9 cellular contexts compared by ENCODE assay signal in genomic region chr10:20508921-20509320, GRCh38.
"Had no signal": no experiment of that assay in that cellular context is flagged by ENCODE, and none has a peak within 500 bp of the region (broad histone marks: within the 10 kb centered on the region; RNA-seq: fewer than 3 reads in every experiment).

No MANE protein-coding gene starts in this region.

- DNase-seq: GM23248, GOT3, H7, HFFc6, KBM-7 had no signal

- H3K9me3 ChIP-seq: HAP-1 had no signal

- ATAC-seq: HCT116, HepG2 had no signal

- H2AFZ ChIP-seq: GM23248 had no signal

- H3K9ac ChIP-seq: GM23248 had no signal

- H3K36me3 ChIP-seq: HAP-1 had no signal

- H3K4me1 ChIP-seq: HAP-1 had no signal

- H3K27ac ChIP-seq: GM23248, HL-60 had no signal

- H3K4me3 ChIP-seq: GM23248, HAP-1 had no signal
